ENCODE assay signal across 1 cellular context in the genomic region with DNA sequence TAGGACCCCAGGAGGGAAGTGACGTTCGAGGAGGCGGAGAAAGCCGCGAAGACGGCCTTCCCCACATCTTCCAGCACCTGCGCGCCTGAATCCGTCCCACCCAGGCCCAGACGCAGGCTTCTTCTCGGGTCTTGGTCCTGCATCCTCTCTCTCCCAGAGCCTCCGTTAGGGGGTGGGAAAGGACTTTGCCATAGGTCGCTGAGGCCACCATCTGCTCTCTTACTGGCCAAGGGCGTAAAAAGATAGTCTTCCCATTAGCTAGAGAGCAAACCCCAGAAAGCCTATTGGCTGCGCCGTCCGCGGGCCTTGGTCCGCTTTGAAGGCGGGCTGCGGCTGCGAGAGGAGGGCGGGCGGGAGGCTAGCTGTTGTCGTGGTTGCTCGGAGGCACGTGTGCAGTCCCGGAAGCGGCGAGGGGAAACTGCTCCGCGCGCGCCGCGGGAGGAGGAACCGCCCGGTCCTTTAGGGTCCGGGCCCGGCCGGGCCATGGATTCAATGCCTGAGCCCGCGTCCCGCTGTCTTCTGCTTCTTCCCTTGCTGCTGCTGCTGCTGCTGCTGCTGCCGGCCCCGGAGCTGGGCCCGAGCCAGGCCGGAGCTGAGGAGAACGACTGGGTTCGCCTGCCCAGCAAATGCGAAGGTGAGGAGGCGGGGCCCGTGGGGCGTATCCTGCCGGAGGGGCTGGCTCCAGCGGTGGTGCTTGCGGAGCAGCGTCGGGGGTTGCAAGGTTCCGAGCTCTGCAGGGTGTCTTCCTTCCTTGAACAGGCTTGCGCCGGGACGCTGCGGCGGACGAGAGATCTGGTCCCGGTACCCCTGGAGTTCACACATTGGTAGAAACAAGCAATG.
TF ChIP-seq lines count a peak whose summit lies in the region.

A gene (plus strand): TSS at position 393 of the 840 bp plus-strand sequence. CDS start 91 bp downstream, at position 484.

TF ChIP-seq in HepG2, 621 proteins besides CTCF, POLR2A, EP300 and RAD21 (continued from another document and continues in another):
- TF ChIP-seq YY1 (IDR thresholded peaks at IDR 0.05; ENCODE audit: insufficient read depth, insufficient replicate concordance, low read depth, low read length) (peak; percentile 66), NRL (CRISPR knock-in tag; IDR thresholded peaks at IDR 0.05; ENCODE audit: borderline replicate concordance) (peak; percentile 99), ARNTL (CRISPR knock-in tag; IDR thresholded peaks at IDR 0.05) (peak; percentile 98), ZBTB20 (CRISPR knock-in tag; IDR thresholded peaks at IDR 0.05; ENCODE audit: borderline replicate concordance, low read depth) (peak; percentile 91; the same call in 1 of the 2 replicates), SALL1 (CRISPR knock-in tag; IDR thresholded peaks at IDR 0.05) (peak; percentile 98), ZNF660 (CRISPR knock-in tag; IDR thresholded peaks at IDR 0.05; ENCODE audit: borderline replicate concordance, low read depth) (peak; percentile 37; the same call in 1 of the 2 replicates), ZBTB7A (CRISPR knock-in tag; IDR thresholded peaks at IDR 0.05) (peak; percentile 58; the same call in 1 of the 2 replicates), PTBP1 (IDR thresholded peaks at IDR 0.05; ENCODE audit: low read depth, low read length, poor library complexity, severe bottlenecking) (peak; percentile 93), SP140L (CRISPR knock-in tag; IDR thresholded peaks at IDR 0.05; ENCODE audit: borderline replicate concordance) (peak; percentile 89; the same call in 1 of the 2 replicates), HDAC1 (CRISPR knock-in tag; IDR thresholded peaks at IDR 0.05) (peak; percentile 96), TRIM24 (CRISPR knock-in tag; IDR thresholded peaks at IDR 0.05) (no peak), U2AF1 (optimal IDR thresholded peaks at IDR 0.05; ENCODE audit: low read depth, low read length) (no peak), KLF6 (CRISPR knock-in tag; IDR thresholded peaks at IDR 0.05) (peak; percentile 98), ZFP37 (CRISPR knock-in tag; IDR thresholded peaks at IDR 0.05; ENCODE audit: borderline replicate concordance) (peak; percentile 89), SAFB2 (CRISPR knock-in tag; IDR thresholded peaks at IDR 0.05; ENCODE audit: borderline replicate concordance, low read depth) (no peak; the same call in 1 of the 2 replicates), CC2D1A (CRISPR knock-in tag; IDR thresholded peaks at IDR 0.05) (peak; percentile 64), ZNF446 (CRISPR knock-in tag; IDR thresholded peaks at IDR 0.05) (peak; percentile 96; the same call in 1 of the 2 replicates), ZNF772 (CRISPR knock-in tag; IDR thresholded peaks at IDR 0.05) (peak; percentile 97), ZNF383 (CRISPR knock-in tag; IDR thresholded peaks at IDR 0.05; ENCODE audit: borderline replicate concordance) (0 out of 2 replicates have a peak, but pooled peaks have one; percentile 74), SIN3A (IDR thresholded peaks at IDR 0.05; ENCODE audit: borderline replicate concordance, low read depth, low read length) (peak; percentile 96), NFE2L1 (CRISPR knock-in tag; IDR thresholded peaks at IDR 0.05; ENCODE audit: borderline replicate concordance) (peak; percentile 69; the same call in 1 of the 2 replicates), PHF5A (CRISPR knock-in tag; IDR thresholded peaks at IDR 0.05; ENCODE audit: low read depth, unreplicated experiment) (peak; percentile 88), TBP (CRISPR knock-in tag; IDR thresholded peaks at IDR 0.05) (no peak), TBL1XR1 (IDR thresholded peaks at IDR 0.05; ENCODE audit: borderline replicate concordance, low read length, partially characterized antibody) (no peak), ZNF17 (CRISPR knock-in tag; IDR thresholded peaks at IDR 0.05) (no peak), NFE2 (CRISPR knock-in tag; IDR thresholded peaks at IDR 0.05) (no peak), ERF (CRISPR knock-in tag; IDR thresholded peaks at IDR 0.05) (peak; percentile 100), FOXM1 (CRISPR knock-in tag; IDR thresholded peaks at IDR 0.05) (peak; percentile 73; the same call in 1 of the 2 replicates), ZNF776 (CRISPR knock-in tag; IDR thresholded peaks at IDR 0.05) (peak; percentile 98)
- TF ChIP-seq, protein P1, sequence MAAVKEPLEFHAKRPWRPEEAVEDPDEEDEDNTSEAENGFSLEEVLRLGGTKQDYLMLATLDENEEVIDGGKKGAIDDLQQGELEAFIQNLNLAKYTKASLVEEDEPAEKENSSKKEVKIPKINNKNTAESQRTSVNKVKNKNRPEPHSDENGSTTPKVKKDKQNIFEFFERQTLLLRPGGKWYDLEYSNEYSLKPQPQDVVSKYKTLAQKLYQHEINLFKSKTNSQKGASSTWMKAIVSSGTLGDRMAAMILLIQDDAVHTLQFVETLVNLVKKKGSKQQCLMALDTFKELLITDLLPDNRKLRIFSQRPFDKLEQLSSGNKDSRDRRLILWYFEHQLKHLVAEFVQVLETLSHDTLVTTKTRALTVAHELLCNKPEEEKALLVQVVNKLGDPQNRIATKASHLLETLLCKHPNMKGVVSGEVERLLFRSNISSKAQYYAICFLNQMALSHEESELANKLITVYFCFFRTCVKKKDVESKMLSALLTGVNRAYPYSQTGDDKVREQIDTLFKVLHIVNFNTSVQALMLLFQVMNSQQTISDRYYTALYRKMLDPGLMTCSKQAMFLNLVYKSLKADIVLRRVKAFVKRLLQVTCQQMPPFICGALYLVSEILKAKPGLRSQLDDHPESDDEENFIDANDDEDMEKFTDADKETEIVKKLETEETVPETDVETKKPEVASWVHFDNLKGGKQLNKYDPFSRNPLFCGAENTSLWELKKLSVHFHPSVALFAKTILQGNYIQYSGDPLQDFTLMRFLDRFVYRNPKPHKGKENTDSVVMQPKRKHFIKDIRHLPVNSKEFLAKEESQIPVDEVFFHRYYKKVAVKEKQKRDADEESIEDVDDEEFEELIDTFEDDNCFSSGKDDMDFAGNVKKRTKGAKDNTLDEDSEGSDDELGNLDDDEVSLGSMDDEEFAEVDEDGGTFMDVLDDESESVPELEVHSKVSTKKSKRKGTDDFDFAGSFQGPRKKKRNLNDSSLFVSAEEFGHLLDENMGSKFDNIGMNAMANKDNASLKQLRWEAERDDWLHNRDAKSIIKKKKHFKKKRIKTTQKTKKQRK (IDR thresholded peaks at IDR 0.05; ENCODE audit: low read length): no peak
- TF ChIP-seq, protein P2, sequence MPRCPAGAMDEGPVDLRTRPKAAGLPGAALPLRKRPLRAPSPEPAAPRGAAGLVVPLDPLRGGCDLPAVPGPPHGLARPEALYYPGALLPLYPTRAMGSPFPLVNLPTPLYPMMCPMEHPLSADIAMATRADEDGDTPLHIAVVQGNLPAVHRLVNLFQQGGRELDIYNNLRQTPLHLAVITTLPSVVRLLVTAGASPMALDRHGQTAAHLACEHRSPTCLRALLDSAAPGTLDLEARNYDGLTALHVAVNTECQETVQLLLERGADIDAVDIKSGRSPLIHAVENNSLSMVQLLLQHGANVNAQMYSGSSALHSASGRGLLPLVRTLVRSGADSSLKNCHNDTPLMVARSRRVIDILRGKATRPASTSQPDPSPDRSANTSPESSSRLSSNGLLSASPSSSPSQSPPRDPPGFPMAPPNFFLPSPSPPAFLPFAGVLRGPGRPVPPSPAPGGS (CRISPR knock-in tag; IDR thresholded peaks at IDR 0.05): peak; percentile 97
- TF ChIP-seq, protein P3, sequence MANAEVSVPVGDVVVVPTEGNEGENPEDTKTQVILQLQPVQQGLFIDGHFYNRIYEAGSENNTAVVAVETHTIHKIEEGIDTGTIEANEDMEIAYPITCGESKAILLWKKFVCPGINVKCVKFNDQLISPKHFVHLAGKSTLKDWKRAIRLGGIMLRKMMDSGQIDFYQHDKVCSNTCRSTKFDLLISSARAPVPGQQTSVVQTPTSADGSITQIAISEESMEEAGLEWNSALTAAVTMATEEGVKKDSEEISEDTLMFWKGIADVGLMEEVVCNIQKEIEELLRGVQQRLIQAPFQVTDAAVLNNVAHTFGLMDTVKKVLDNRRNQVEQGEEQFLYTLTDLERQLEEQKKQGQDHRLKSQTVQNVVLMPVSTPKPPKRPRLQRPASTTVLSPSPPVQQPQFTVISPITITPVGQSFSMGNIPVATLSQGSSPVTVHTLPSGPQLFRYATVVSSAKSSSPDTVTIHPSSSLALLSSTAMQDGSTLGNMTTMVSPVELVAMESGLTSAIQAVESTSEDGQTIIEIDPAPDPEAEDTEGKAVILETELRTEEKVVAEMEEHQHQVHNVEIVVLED (CRISPR knock-in tag; IDR thresholded peaks at IDR 0.05; ENCODE audit: borderline replicate concordance): peak; percentile 83
- TF ChIP-seq, protein P4, sequence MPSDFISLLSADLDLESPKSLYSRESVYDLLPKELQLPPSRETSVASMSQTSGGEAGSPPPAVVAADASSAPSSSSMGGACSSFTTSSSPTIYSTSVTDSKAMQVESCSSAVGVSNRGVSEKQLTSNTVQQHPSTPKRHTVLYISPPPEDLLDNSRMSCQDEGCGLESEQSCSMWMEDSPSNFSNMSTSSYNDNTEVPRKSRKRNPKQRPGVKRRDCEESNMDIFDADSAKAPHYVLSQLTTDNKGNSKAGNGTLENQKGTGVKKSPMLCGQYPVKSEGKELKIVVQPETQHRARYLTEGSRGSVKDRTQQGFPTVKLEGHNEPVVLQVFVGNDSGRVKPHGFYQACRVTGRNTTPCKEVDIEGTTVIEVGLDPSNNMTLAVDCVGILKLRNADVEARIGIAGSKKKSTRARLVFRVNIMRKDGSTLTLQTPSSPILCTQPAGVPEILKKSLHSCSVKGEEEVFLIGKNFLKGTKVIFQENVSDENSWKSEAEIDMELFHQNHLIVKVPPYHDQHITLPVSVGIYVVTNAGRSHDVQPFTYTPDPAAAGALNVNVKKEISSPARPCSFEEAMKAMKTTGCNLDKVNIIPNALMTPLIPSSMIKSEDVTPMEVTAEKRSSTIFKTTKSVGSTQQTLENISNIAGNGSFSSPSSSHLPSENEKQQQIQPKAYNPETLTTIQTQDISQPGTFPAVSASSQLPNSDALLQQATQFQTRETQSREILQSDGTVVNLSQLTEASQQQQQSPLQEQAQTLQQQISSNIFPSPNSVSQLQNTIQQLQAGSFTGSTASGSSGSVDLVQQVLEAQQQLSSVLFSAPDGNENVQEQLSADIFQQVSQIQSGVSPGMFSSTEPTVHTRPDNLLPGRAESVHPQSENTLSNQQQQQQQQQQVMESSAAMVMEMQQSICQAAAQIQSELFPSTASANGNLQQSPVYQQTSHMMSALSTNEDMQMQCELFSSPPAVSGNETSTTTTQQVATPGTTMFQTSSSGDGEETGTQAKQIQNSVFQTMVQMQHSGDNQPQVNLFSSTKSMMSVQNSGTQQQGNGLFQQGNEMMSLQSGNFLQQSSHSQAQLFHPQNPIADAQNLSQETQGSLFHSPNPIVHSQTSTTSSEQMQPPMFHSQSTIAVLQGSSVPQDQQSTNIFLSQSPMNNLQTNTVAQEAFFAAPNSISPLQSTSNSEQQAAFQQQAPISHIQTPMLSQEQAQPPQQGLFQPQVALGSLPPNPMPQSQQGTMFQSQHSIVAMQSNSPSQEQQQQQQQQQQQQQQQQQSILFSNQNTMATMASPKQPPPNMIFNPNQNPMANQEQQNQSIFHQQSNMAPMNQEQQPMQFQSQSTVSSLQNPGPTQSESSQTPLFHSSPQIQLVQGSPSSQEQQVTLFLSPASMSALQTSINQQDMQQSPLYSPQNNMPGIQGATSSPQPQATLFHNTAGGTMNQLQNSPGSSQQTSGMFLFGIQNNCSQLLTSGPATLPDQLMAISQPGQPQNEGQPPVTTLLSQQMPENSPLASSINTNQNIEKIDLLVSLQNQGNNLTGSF (CRISPR knock-in tag; IDR thresholded peaks at IDR 0.05): peak; percentile 96
- TF ChIP-seq, protein P5, sequence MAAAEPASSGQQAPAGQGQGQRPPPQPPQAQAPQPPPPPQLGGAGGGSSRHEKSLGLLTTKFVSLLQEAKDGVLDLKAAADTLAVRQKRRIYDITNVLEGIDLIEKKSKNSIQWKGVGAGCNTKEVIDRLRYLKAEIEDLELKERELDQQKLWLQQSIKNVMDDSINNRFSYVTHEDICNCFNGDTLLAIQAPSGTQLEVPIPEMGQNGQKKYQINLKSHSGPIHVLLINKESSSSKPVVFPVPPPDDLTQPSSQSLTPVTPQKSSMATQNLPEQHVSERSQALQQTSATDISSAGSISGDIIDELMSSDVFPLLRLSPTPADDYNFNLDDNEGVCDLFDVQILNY (CRISPR knock-in tag; conservative IDR thresholded peaks at IDR 0.05): peak; percentile 94
- TF ChIP-seq, protein P6, sequence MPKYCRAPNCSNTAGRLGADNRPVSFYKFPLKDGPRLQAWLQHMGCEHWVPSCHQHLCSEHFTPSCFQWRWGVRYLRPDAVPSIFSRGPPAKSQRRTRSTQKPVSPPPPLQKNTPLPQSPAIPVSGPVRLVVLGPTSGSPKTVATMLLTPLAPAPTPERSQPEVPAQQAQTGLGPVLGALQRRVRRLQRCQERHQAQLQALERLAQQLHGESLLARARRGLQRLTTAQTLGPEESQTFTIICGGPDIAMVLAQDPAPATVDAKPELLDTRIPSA (CRISPR knock-in tag; IDR thresholded peaks at IDR 0.05; ENCODE audit: borderline replicate concordance): peak; percentile 59; the same call in 1 of the 2 replicates
- TF ChIP-seq, protein P7, sequence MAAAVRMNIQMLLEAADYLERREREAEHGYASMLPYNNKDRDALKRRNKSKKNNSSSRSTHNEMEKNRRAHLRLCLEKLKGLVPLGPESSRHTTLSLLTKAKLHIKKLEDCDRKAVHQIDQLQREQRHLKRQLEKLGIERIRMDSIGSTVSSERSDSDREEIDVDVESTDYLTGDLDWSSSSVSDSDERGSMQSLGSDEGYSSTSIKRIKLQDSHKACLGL (CRISPR knock-in tag; IDR thresholded peaks at IDR 0.05): peak; percentile 99
- TF ChIP-seq, protein P8, sequence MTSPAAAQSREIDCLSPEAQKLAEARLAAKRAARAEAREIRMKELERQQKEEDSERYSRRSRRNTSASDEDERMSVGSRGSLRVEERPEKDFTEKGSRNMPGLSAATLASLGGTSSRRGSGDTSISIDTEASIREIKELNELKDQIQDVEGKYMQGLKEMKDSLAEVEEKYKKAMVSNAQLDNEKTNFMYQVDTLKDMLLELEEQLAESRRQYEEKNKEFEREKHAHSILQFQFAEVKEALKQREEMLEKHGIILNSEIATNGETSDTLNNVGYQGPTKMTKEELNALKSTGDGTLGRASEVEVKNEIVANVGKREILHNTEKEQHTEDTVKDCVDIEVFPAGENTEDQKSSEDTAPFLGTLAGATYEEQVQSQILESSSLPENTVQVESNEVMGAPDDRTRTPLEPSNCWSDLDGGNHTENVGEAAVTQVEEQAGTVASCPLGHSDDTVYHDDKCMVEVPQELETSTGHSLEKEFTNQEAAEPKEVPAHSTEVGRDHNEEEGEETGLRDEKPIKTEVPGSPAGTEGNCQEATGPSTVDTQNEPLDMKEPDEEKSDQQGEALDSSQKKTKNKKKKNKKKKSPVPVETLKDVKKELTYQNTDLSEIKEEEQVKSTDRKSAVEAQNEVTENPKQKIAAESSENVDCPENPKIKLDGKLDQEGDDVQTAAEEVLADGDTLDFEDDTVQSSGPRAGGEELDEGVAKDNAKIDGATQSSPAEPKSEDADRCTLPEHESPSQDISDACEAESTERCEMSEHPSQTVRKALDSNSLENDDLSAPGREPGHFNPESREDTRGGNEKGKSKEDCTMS (CRISPR knock-in tag; conservative IDR thresholded peaks at IDR 0.05): 0 out of 2 replicates have a peak, but pooled peaks have one; percentile 21
- TF ChIP-seq, protein P9, sequence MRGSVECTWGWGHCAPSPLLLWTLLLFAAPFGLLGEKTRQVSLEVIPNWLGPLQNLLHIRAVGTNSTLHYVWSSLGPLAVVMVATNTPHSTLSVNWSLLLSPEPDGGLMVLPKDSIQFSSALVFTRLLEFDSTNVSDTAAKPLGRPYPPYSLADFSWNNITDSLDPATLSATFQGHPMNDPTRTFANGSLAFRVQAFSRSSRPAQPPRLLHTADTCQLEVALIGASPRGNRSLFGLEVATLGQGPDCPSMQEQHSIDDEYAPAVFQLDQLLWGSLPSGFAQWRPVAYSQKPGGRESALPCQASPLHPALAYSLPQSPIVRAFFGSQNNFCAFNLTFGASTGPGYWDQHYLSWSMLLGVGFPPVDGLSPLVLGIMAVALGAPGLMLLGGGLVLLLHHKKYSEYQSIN (CRISPR knock-in tag; IDR thresholded peaks at IDR 0.05; ENCODE audit: borderline replicate concordance): no peak
